18 cellular contexts compared by ENCODE assay signal in the genomic region with DNA sequence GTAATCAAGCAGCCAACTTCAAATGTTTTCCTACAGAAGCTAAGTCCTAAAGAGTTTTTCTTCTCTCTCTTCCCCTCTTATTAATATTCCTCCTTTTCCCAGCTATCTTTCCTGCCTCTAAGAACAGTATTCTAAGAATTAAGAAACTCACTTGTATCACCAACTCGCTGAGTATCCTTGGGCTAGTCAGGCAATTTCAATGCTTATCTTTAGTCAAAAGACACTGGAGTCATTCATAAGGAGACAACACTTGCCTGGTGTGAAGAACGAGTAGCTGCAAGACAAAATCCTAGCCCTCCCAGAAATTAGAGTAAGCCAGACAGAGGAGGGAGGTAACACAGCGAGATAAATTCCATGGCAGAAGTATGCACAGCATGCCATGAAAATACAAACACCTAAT. TPM values are rescaled to one million over a fixed set of nuclear protein-coding genes. Genes with fewer than 3 reads are reported as not detected.
DNase-seq lines count a peak whose midpoint lies in the region; ATAC-seq and TF ChIP-seq lines count a peak whose summit lies in the region.
"Had no signal": no experiment of that assay in that cellular context is flagged by ENCODE, and none has a peak within 500 bp of the region (broad histone marks: within the 10 kb centered on the region; RNA-seq: fewer than 3 reads in every experiment).

No MANE protein-coding gene starts in this region.

- H3K27me3 ChIP-seq in lower lobe of right lung (ENCODE audit: low read depth), result no peaks in the 10 kb centered on the region
- H3K27me3 ChIP-seq: right lobe of liver, SJCRH30 had no signal

- ATAC-seq in lower lobe of right lung (no peak), GM18909 (IDR thresholded peaks at IDR 0.05; ENCODE audit: poor library complexity, unreplicated experiment) (no peak), HG03439 (IDR thresholded peaks at IDR 0.05; ENCODE audit: unreplicated experiment) (no peak)
- ATAC-seq in stimulated activated memory B cell treated with anti-CD40 and anti-IgM and Interleukin-4, amounts not matched to agents 10 μg/mL and 1 μg/mL and 100 μg/mL, for 72 hours, result no peak
- ATAC-seq: CD8-positive, alpha-beta T cell; mucosa of descending colon; right lobe of liver had no signal

- intact Hi-C loops in lower lobe of right lung (cut with DNase I), result no loop called here

- no peaks in the 10 kb centered on the region for H3K36me3 ChIP-seq in lower lobe of right lung
- H3K36me3 ChIP-seq: right lobe of liver had no signal

- peak overlapping the region; percentile 2 for H3K4me3 Mint-ChIP-seq in T-helper 1 cell treated with Interleukin-12 subunit alpha and Interleukin-12 subunit beta and Interleukin-4 antibody, amounts not matched to agents 30 μg/mL and 1 μg/mL, for 36 hours
- no peak overlapping the region for H3K4me3 Mint-ChIP-seq in stimulated activated memory B cell treated with anti-CD40 and anti-IgM and Interleukin-4, amounts not matched to agents 10 μg/mL and 1 μg/mL and 100 μg/mL, for 72 hours
- H3K4me3 Mint-ChIP-seq: CD8-positive, alpha-beta T cell; dendritic cell treated with granulocyte-macrophage colony-stimulating factor and Interleukin-4, amounts not matched to agents 40 ng/mL and 50 ng/mL, for 4 days had no signal

- H3K27ac Mint-ChIP-seq in T-helper 1 cell treated with Interleukin-12 subunit alpha and Interleukin-12 subunit beta and Interleukin-4 antibody, amounts not matched to agents 30 μg/mL and 1 μg/mL, for 36 hours, result no peak overlapping the region
- peak overlapping the region; percentile 13 for H3K27ac Mint-ChIP-seq in stimulated activated memory B cell treated with anti-CD40 and anti-IgM and Interleukin-4, amounts not matched to agents 10 μg/mL and 1 μg/mL and 100 μg/mL, for 72 hours
- H3K27ac Mint-ChIP-seq: dendritic cell treated with granulocyte-macrophage colony-stimulating factor and Interleukin-4, amounts not matched to agents 40 ng/mL and 50 ng/mL, for 4 days had no signal

- H3K9me3 Mint-ChIP-seq in T-helper 1 cell treated with Interleukin-12 subunit alpha and Interleukin-12 subunit beta and Interleukin-4 antibody, amounts not matched to agents 30 μg/mL and 1 μg/mL, for 36 hours, result no peaks in the 10 kb centered on the region
- no peaks in the 10 kb centered on the region for H3K9me3 Mint-ChIP-seq in stimulated activated memory B cell treated with anti-CD40 and anti-IgM and Interleukin-4, amounts not matched to agents 10 μg/mL and 1 μg/mL and 100 μg/mL, for 72 hours
- H3K9me3 Mint-ChIP-seq: CD8-positive, alpha-beta T cell; dendritic cell treated with granulocyte-macrophage colony-stimulating factor and Interleukin-4, amounts not matched to agents 40 ng/mL and 50 ng/mL, for 4 days had no signal

- DNase-seq in T-helper 1 cell (no peak), lower lobe of right lung (no peak), iPS-NIHi11 (ENCODE audit: low spot score) (no peak)
- DNase-seq: 8988T; activated T-cell treated with anti-CD3 and anti-CD28 coated beads for 4 hours; CD8-positive, alpha-beta T cell; GDM1; H7; mucosa of descending colon; NCI-H2029 treated with DMSO at 0.1 percent for 48 hours; right lobe of liver; SJCRH30 had no signal

- TF ChIP-seq CTCF in VCaP (conservative IDR thresholded peaks at IDR 0.05), result no peak
- TF ChIP-seq CTCF in lower lobe of right lung (IDR thresholded peaks at IDR 0.05), result no peak

- no peak overlapping the region for H3K4me3 ChIP-seq in lower lobe of right lung
- H3K4me3 ChIP-seq: mucosa of descending colon, right lobe of liver, SJCRH30 had no signal

- peaks cover 12% of the 10 kb centered on the region for H3K36me3 Mint-ChIP-seq in T-helper 1 cell treated with Interleukin-12 subunit alpha and Interleukin-12 subunit beta and Interleukin-4 antibody, amounts not matched to agents 30 μg/mL and 1 μg/mL, for 36 hours (ENCODE audit: low read depth)
- no peaks in the 10 kb centered on the region for H3K36me3 Mint-ChIP-seq in stimulated activated memory B cell treated with anti-CD40 and anti-IgM and Interleukin-4, amounts not matched to agents 10 μg/mL and 1 μg/mL and 100 μg/mL, for 72 hours

- no peaks in the 10 kb centered on the region for H3K27me3 Mint-ChIP-seq in T-helper 1 cell treated with Interleukin-12 subunit alpha and Interleukin-12 subunit beta and Interleukin-4 antibody, amounts not matched to agents 30 μg/mL and 1 μg/mL, for 36 hours (ENCODE audit: low read depth)
- H3K27me3 Mint-ChIP-seq in stimulated activated memory B cell treated with anti-CD40 and anti-IgM and Interleukin-4, amounts not matched to agents 10 μg/mL and 1 μg/mL and 100 μg/mL, for 72 hours, result no peaks in the 10 kb centered on the region
- H3K27me3 Mint-ChIP-seq: dendritic cell treated with granulocyte-macrophage colony-stimulating factor and Interleukin-4, amounts not matched to agents 40 ng/mL and 50 ng/mL, for 4 days had no signal

- peaks cover 58% of the 10 kb centered on the region for H3K4me1 ChIP-seq in lower lobe of right lung

- H3K27ac ChIP-seq in VCaP (peak overlapping the region; percentile 71), lower lobe of right lung (peak overlapping the region; percentile 72)
- H3K27ac ChIP-seq: right lobe of liver, SJCRH30 had no signal

- no peaks in the 10 kb centered on the region for H3K9me3 ChIP-seq in lower lobe of right lung
- H3K9me3 ChIP-seq: mucosa of descending colon, right lobe of liver, SJCRH30 had no signal

- H3K4me1 Mint-ChIP-seq in T-helper 1 cell treated with Interleukin-12 subunit alpha and Interleukin-12 subunit beta and Interleukin-4 antibody, amounts not matched to agents 30 μg/mL and 1 μg/mL, for 36 hours (ENCODE audit: low read depth), result peaks cover 51% of the 10 kb centered on the region
- H3K4me1 Mint-ChIP-seq in stimulated activated memory B cell treated with anti-CD40 and anti-IgM and Interleukin-4, amounts not matched to agents 10 μg/mL and 1 μg/mL and 100 μg/mL, for 72 hours, result peaks cover 55% of the 10 kb centered on the region

RNA-seq across cellular contexts. Expression of gene VGLL4, which starts 10.7 kb away (rescaled TPM):
- 45.5 TPM for total RNA-seq in lower lobe of right lung
